Comparison of ENCODE assay signal across 30 cellular contexts in genomic region chr4:60868232-60868960, GRCh38.
"Had no signal": no experiment of that assay in that cellular context is flagged by ENCODE, and none has a peak within 500 bp of the region (broad histone marks: within the 10 kb centered on the region; RNA-seq: fewer than 3 reads in every experiment).

No MANE protein-coding gene starts in this region.

- H3K4me3 ChIP-seq: adrenal gland, body of pancreas, breast epithelium, SJCRH30, SK-N-MC had no signal

- ATAC-seq: activated CD8-positive, alpha-beta T cell treated with anti-CD3 and anti-CD28 coated beads for 36 hours; activated naive CD4-positive, alpha-beta T cell treated with anti-CD3 and anti-CD28 coated beads, Interleukin-2, amount 50 U/mL, for 72 hours; body of pancreas; Panc1 had no signal

- H3K4me1 ChIP-seq: adrenal gland, body of pancreas, breast epithelium, SJCRH30 had no signal

- H3K36me3 ChIP-seq: adrenal gland, breast epithelium, SJCRH30, WERI-Rb-1 had no signal

- H3K27ac ChIP-seq: adrenal gland, body of pancreas, breast epithelium, SJCRH30, SK-N-MC, WERI-Rb-1 had no signal

- H3K27me3 ChIP-seq: adrenal gland, body of pancreas, breast epithelium, SJCRH30 had no signal

- DNase-seq: activated CD4-positive, alpha-beta T cell treated with anti-CD3 and anti-CD28 coated beads for 1 hour; activated CD4-positive, alpha-beta T cell treated with anti-CD3 and anti-CD28 coated beads for 48 hours; activated CD4-positive, CD25-positive, alpha-beta regulatory T cell; activated CD8-positive, alpha-beta T cell treated with anti-CD3 and anti-CD28 coated beads for 36 hours; activated gamma-delta T cell treated with Interleukin-2 at 50 U/mL for 16 hours; activated naive CD4-positive, alpha-beta T cell treated with anti-CD3 and anti-CD28 coated beads for 36 hours; activated T-cell treated with anti-CD3 and anti-CD28 coated beads, Interleukin-2, amount 50 U/mL, for 24 hours; adrenal gland; body of pancreas; NCI-H1092 treated with DMSO at 0.1 percent for 48 hours; NCI-H1417; NCI-H146; NCI-H187; NCI-H2029 treated with DMSO at 0.1 percent for 48 hours; NCI-H2107; NCI-H2171 treated with DMSO at 0.1 percent for 48 hours; NCI-H2227 treated with DMSO at 0.1 percent for 48 hours; NCI-H446; NCI-H510A treated with DMSO at 0.1 percent for 48 hours; NCI-H526 treated with DMSO at 0.1 percent for 48 hours; NCI-H774; NK-92 treated with Interleukin-12 subunit alpha and Interleukin-12 subunit beta, amount 100 ng/mL, for 24 hours; SHP77; SJCRH30; T1000; WERI-Rb-1 had no signal
